9 cellular contexts compared by ENCODE assay signal in genomic region chr2:179422037-179422643, GRCh38.
A peak's percentile ranks its signal among the peaks of the same experiment; 100 is the strongest.
DNase-seq lines count a peak whose midpoint lies in the region; ATAC-seq and TF ChIP-seq lines count a peak whose summit lies in the region.
"Had no signal": no experiment of that assay in that cellular context is flagged by ENCODE, and none has a peak within 500 bp of the region (broad histone marks: within the 10 kb centered on the region; RNA-seq: fewer than 3 reads in every experiment).

No MANE protein-coding gene starts in this region.

- ATAC-seq in GM21360 (IDR thresholded peaks at IDR 0.05; ENCODE audit: unreplicated experiment) = peak; percentile 90
- ATAC-seq in HG03565 (IDR thresholded peaks at IDR 0.05; ENCODE audit: unreplicated experiment) = peak; percentile 89
- peak in 2 of 4 donors; percentile 52 to 73 for ATAC-seq in heart left ventricle
- peak; percentile 79 for ATAC-seq in sciatic nerve

- H3K9me3 ChIP-seq in heart left ventricle = no peaks in the 10 kb centered on the region

- H3K4me1 Mint-ChIP-seq in activated naive CD4-positive, alpha-beta T cell treated with anti-CD3 and anti-CD28 coated beads for 36 hours (ENCODE audit: low read depth) = no peaks in the 10 kb centered on the region
- H3K4me1 Mint-ChIP-seq: activated naive CD4-positive, alpha-beta T cell treated with anti-CD3 and anti-CD28 coated beads, Interleukin-2, amount 50 U/mL, for 24 hours had no signal

- no peak overlapping the region for H3K4me3 ChIP-seq in heart left ventricle

- no peaks in the 10 kb centered on the region for H3K9me3 Mint-ChIP-seq in activated naive CD4-positive, alpha-beta T cell treated with anti-CD3 and anti-CD28 coated beads for 36 hours
- H3K9me3 Mint-ChIP-seq: activated naive CD4-positive, alpha-beta T cell treated with anti-CD3 and anti-CD28 coated beads, Interleukin-2, amount 50 U/mL, for 24 hours had no signal

- no peak overlapping the region for H3K27ac Mint-ChIP-seq in activated naive CD4-positive, alpha-beta T cell treated with anti-CD3 and anti-CD28 coated beads for 36 hours
- H3K27ac Mint-ChIP-seq: activated naive CD4-positive, alpha-beta T cell treated with anti-CD3 and anti-CD28 coated beads, Interleukin-2, amount 50 U/mL, for 24 hours had no signal

- CTCF ChIA-PET in activated naive CD4-positive, alpha-beta T cell treated with anti-CD3 and anti-CD28 coated beads for 36 hours (lab: Charles Lee) = interaction anchor here (0.7 to 4.2 kb wide), 8 partner anchors 10 to 317 kb away, joined by 3 to 26 read pairs (median 4); no protein-coding TSS in a partner anchor

- H3K27me3 Mint-ChIP-seq in activated naive CD4-positive, alpha-beta T cell treated with anti-CD3 and anti-CD28 coated beads for 36 hours (ENCODE audit: low read depth) = peaks cover 8% of the 10 kb centered on the region

- no peaks in the 10 kb centered on the region for H3K4me1 ChIP-seq in heart left ventricle

- 3 to 8% (median 5%) methylated on average over 5 of the region's 5 CpGs for WGBS in heart left ventricle, 4 donors

- no peaks in the 10 kb centered on the region for H3K36me3 ChIP-seq in heart left ventricle

- peaks cover 0 to 8% (median 0%) of the 10 kb centered on the region in 9 donors for H3K27me3 ChIP-seq in heart left ventricle

- peak; percentile 46 to 77 (median 68) for TF ChIP-seq CTCF in heart left ventricle (IDR thresholded peaks at IDR 0.05)

- H3K4me3 Mint-ChIP-seq in activated naive CD4-positive, alpha-beta T cell treated with anti-CD3 and anti-CD28 coated beads for 36 hours = no peak overlapping the region
- H3K4me3 Mint-ChIP-seq: activated naive CD4-positive, alpha-beta T cell treated with anti-CD3 and anti-CD28 coated beads, Interleukin-2, amount 50 U/mL, for 24 hours had no signal

- H3K27ac ChIP-seq in heart left ventricle = no peak overlapping the region

- DNase-seq in DMS53 treated with DMSO at 0.1 percent for 48 hours (lab: John Stamatoyannopoulos, UW; ENCODE audit: unreplicated experiment) = peak; percentile 72
- peak; percentile 29 for DNase-seq in NOMO-1 treated with DMSO at 0.1 percent for 48 hours (lab: John Stamatoyannopoulos, UW; ENCODE audit: unreplicated experiment)
- peak; percentile 72 for DNase-seq in activated naive CD4-positive, alpha-beta T cell treated with anti-CD3 and anti-CD28 coated beads for 36 hours
- peak; percentile 40 to 72 (median 60) for DNase-seq in heart left ventricle
- peak; percentile 83 for DNase-seq in sciatic nerve (ENCODE audit: low spot score)
- DNase-seq in middle frontal gyrus (ENCODE audit: extremely low spot score, low spot score) = no peak

- intact Hi-C loops in activated naive CD4-positive, alpha-beta T cell treated with anti-CD3 and anti-CD28 coated beads for 36 hours (cut with micrococcal nuclease) = loop anchor here (1.0 kb wide), 1 partner anchor 329 kb away; no protein-coding TSS in a partner anchor
- intact Hi-C loops in heart left ventricle (cut with DNase I) (loop anchor here in 9 of 10 donors (1.0 to 10.0 kb wide), 5 partner anchors 193 to 329 kb away; no protein-coding TSS in a partner anchor), sciatic nerve (cut with DNase I) (no loop called here)

- no peak for TF ChIP-seq POLR2A in heart left ventricle (IDR thresholded peaks at IDR 0.05)

- H3K36me3 Mint-ChIP-seq in activated naive CD4-positive, alpha-beta T cell treated with anti-CD3 and anti-CD28 coated beads for 36 hours (ENCODE audit: low read depth) = no peaks in the 10 kb centered on the region
- H3K36me3 Mint-ChIP-seq: activated naive CD4-positive, alpha-beta T cell treated with anti-CD3 and anti-CD28 coated beads, Interleukin-2, amount 50 U/mL, for 24 hours had no signal
